Comparison of ENCODE assay signal across 12 cellular contexts in genomic region chr19:40366697-40367561, GRCh38. TPM values are rescaled to one million over a fixed set of nuclear protein-coding genes. Genes with fewer than 3 reads are reported as not detected.
A peak's percentile ranks its signal among the peaks of the same experiment; 100 is the strongest.
DNase-seq lines count a peak whose midpoint lies in the region; FAIRE-seq lines count a peak whose summit lies in the region.
"Had no signal": no experiment of that assay in that cellular context is flagged by ENCODE, and none has a peak within 500 bp of the region (broad histone marks: within the 10 kb centered on the region; RNA-seq: fewer than 3 reads in every experiment).

No MANE protein-coding gene starts in this region.

- H3K9me3 Mint-ChIP-seq in activated naive CD4-positive, alpha-beta T cell treated with anti-CD3 and anti-CD28 coated beads for 36 hours, result no peaks in the 10 kb centered on the region
- H3K9me3 Mint-ChIP-seq: CD4-positive, CD25-positive, alpha-beta regulatory T cell had no signal

- H3K4me3 ChIP-seq in ectodermal cell (ENCODE audit: insufficient read depth, low read depth, low read length), result peak overlapping the region; percentile 45
- H3K4me3 ChIP-seq in muscle layer of duodenum (ENCODE audit: low read depth in 1 of 2, low read length in 2 of 2), result peak overlapping the region; percentile 50 to 58

- peaks cover 12% of the 10 kb centered on the region for H3K36me3 ChIP-seq in ectodermal cell (ENCODE audit: control insufficient read depth, insufficient read depth, low read length)
- H3K36me3 ChIP-seq in muscle layer of duodenum (ENCODE audit: control insufficient read depth in 1 of 2, insufficient read depth in 2 of 2, low read length in 2 of 2), result peaks cover 14 to 50% of the 10 kb centered on the region in 2 donors

- H3K4me1 ChIP-seq in ectodermal cell (ENCODE audit: control insufficient read depth, insufficient read depth, low read length), result no peaks in the 10 kb centered on the region
- H3K4me1 ChIP-seq in muscle layer of duodenum (ENCODE audit: control insufficient read depth in 1 of 2, insufficient read depth in 2 of 2, low read length in 2 of 2), result peaks cover 0 to 23% of the 10 kb centered on the region in 2 donors

- H3K27me3 Mint-ChIP-seq in activated naive CD4-positive, alpha-beta T cell treated with anti-CD3 and anti-CD28 coated beads for 36 hours (ENCODE audit: low read depth), result no peaks in the 10 kb centered on the region
- H3K27me3 Mint-ChIP-seq: CD4-positive, CD25-positive, alpha-beta regulatory T cell had no signal

- H3K4me3 Mint-ChIP-seq in activated naive CD4-positive, alpha-beta T cell treated with anti-CD3 and anti-CD28 coated beads for 36 hours, result no peak overlapping the region
- H3K4me3 Mint-ChIP-seq: CD4-positive, CD25-positive, alpha-beta regulatory T cell had no signal

- H3K27ac ChIP-seq in ectodermal cell (ENCODE audit: insufficient read depth, low read depth, low read length, poor library complexity, severe bottlenecking), result no peak overlapping the region
- no peak overlapping the region for H3K27ac ChIP-seq in muscle layer of duodenum (ENCODE audit: low read length)
- H3K27ac ChIP-seq: left ventricle myocardium inferior had no signal

- H3K27ac Mint-ChIP-seq in activated naive CD4-positive, alpha-beta T cell treated with anti-CD3 and anti-CD28 coated beads for 36 hours, result no peak overlapping the region
- H3K27ac Mint-ChIP-seq: CD4-positive, CD25-positive, alpha-beta regulatory T cell had no signal

- CTCF ChIA-PET in activated naive CD4-positive, alpha-beta T cell treated with anti-CD3 and anti-CD28 coated beads for 36 hours (lab: Charles Lee), result interaction anchor here (1.4 kb wide), 1 partner anchor 61 kb away, joined by 4 read pairs; no protein-coding TSS in a partner anchor

- peaks cover 3% of the 10 kb centered on the region for H3K36me3 Mint-ChIP-seq in activated naive CD4-positive, alpha-beta T cell treated with anti-CD3 and anti-CD28 coated beads for 36 hours (ENCODE audit: low read depth)

- peak; percentile 29 for DNase-seq in AG08396 (ENCODE audit: low spot score)
- DNase-seq in NCI-H2227 treated with DMSO at 0.1 percent for 48 hours (lab: John Stamatoyannopoulos, UW), result peak; percentile 96
- no peak for DNase-seq in GM19239 (ENCODE audit: insufficient read length, low spot score)
- no peak for DNase-seq in SIG-M5 treated with dmso at 0.1 percent for 504 hours (lab: John Stamatoyannopoulos, UW; ENCODE audit: unreplicated experiment)
- DNase-seq in HK-2 (ENCODE audit: unreplicated experiment), result no peak
- DNase-seq in activated naive CD4-positive, alpha-beta T cell treated with anti-CD3 and anti-CD28 coated beads for 36 hours, result no peak
- DNase-seq: CD4-positive, CD25-positive, alpha-beta regulatory T cell; left ventricle myocardium inferior; SW 1271 had no signal

- WGBS in ectodermal cell, 2 experiments, result 39 to 43% methylated on average over 27 of the region's 27 CpGs

- peaks cover 7% of the 10 kb centered on the region for H3K4me1 Mint-ChIP-seq in activated naive CD4-positive, alpha-beta T cell treated with anti-CD3 and anti-CD28 coated beads for 36 hours (ENCODE audit: low read depth)

- intact Hi-C loops in activated naive CD4-positive, alpha-beta T cell treated with anti-CD3 and anti-CD28 coated beads for 36 hours (cut with micrococcal nuclease), result no loop called here

- H3K27me3 ChIP-seq in ectodermal cell (ENCODE audit: control insufficient read depth, insufficient read depth, low read length, poor library complexity, severe bottlenecking) (no peaks in the 10 kb centered on the region), muscle layer of duodenum (ENCODE audit: low read depth, low read length) (no peaks in the 10 kb centered on the region)

- H3K9me3 ChIP-seq in ectodermal cell (ENCODE audit: control insufficient read depth, low read length) (no peaks in the 10 kb centered on the region), muscle layer of duodenum (ENCODE audit: control insufficient read depth in 1 of 2, low read length in 2 of 2) (no peaks in the 10 kb centered on the region)
- H3K9me3 ChIP-seq: left ventricle myocardium inferior had no signal

- FAIRE-seq in GM19239 (lab: Jason Lieb, UNC), result no peak
- FAIRE-seq: endometrium had no signal

RNA-seq across cellular contexts. Expression of gene PLD3, which starts 18.4 kb away (rescaled TPM):
- polyA plus RNA-seq in ectodermal cell (2013, experiment 1 of 4), result 229 TPM
- 228 TPM for polyA plus RNA-seq in ectodermal cell (2013, experiment 2 of 4)
- polyA plus RNA-seq in ectodermal cell (2013, experiment 3 of 4), result 190 TPM
- 208 TPM for polyA plus RNA-seq in ectodermal cell (2013, experiment 4 of 4)
- total RNA-seq in activated naive CD4-positive, alpha-beta T cell treated with anti-CD3 and anti-CD28 coated beads for 36 hours, result 10 to 100 TPM; 57.6 to 58.2 TPM

RNA-seq across cellular contexts. Expression of gene C19orf47, which starts 18.7 kb away (rescaled TPM):
- polyA plus RNA-seq in ectodermal cell (2013, experiment 1 of 4), result 19.6 TPM
- 21.6 TPM for polyA plus RNA-seq in ectodermal cell (2013, experiment 2 of 4)
- 13.5 TPM for polyA plus RNA-seq in ectodermal cell (2013, experiment 3 of 4)
- polyA plus RNA-seq in ectodermal cell (2013, experiment 4 of 4), result 13.4 TPM
- 10 to 100 TPM; 13.5 to 14.6 TPM for total RNA-seq in activated naive CD4-positive, alpha-beta T cell treated with anti-CD3 and anti-CD28 coated beads for 36 hours

RNA-seq across cellular contexts. Expression of gene HIPK4, which starts 23.1 kb away (rescaled TPM):
- 0.31 TPM for polyA plus RNA-seq in ectodermal cell (2013, experiment 1 of 4)
- 0.25 TPM for polyA plus RNA-seq in ectodermal cell (2013, experiment 2 of 4)
- 0.32 TPM for polyA plus RNA-seq in ectodermal cell (2013, experiment 3 of 4)
- polyA plus RNA-seq in ectodermal cell (2013, experiment 4 of 4), result 0.16 TPM
- not detected for total RNA-seq in activated naive CD4-positive, alpha-beta T cell treated with anti-CD3 and anti-CD28 coated beads for 36 hours
- total RNA-seq: CD4-positive, CD25-positive, alpha-beta regulatory T cell; left ventricle myocardium inferior had no signal
- polyA plus RNA-seq: CD4-positive, CD25-positive, alpha-beta regulatory T cell had no signal

RNA-seq across cellular contexts. Expression of gene PRX, which starts 46.2 kb away (rescaled TPM):
- 6.3 TPM for polyA plus RNA-seq in ectodermal cell (2013, experiment 1 of 4)
- polyA plus RNA-seq in ectodermal cell (2013, experiment 2 of 4), result 5.5 TPM
- 5.7 TPM for polyA plus RNA-seq in ectodermal cell (2013, experiment 3 of 4)
- polyA plus RNA-seq in ectodermal cell (2013, experiment 4 of 4), result 5.8 TPM
- total RNA-seq in activated naive CD4-positive, alpha-beta T cell treated with anti-CD3 and anti-CD28 coated beads for 36 hours, result 1 to 10 TPM; 1.5 TPM

RNA-seq across cellular contexts. Expression of gene SERTAD1, which starts 58.9 kb away (rescaled TPM):
- polyA plus RNA-seq in ectodermal cell (2013, experiment 1 of 4), result 5.3 TPM
- polyA plus RNA-seq in ectodermal cell (2013, experiment 2 of 4), result 4.8 TPM
- 5.5 TPM for polyA plus RNA-seq in ectodermal cell (2013, experiment 3 of 4)
- 4.9 TPM for polyA plus RNA-seq in ectodermal cell (2013, experiment 4 of 4)
- total RNA-seq in activated naive CD4-positive, alpha-beta T cell treated with anti-CD3 and anti-CD28 coated beads for 36 hours, result 1 to 10 TPM; 8.8 to 9.2 TPM

Comparison
In these comparisons a context has a peak if more than half of its experiments do, and no peak if none do; other contexts are left out.
1. DNase-seq: peak in AG08396 (single experiment) and NCI-H2227 treated with DMSO at 0.1 percent for 48 hours (single experiment); none in GM19239 (single experiment), SIG-M5 treated with dmso at 0.1 percent for 504 hours (single experiment), HK-2 (single experiment) and activated naive CD4-positive, alpha-beta T cell treated with anti-CD3 and anti-CD28 coated beads for 36 hours (single experiment).